ENCODE assay signal across 33 cellular contexts in the genomic region with DNA sequence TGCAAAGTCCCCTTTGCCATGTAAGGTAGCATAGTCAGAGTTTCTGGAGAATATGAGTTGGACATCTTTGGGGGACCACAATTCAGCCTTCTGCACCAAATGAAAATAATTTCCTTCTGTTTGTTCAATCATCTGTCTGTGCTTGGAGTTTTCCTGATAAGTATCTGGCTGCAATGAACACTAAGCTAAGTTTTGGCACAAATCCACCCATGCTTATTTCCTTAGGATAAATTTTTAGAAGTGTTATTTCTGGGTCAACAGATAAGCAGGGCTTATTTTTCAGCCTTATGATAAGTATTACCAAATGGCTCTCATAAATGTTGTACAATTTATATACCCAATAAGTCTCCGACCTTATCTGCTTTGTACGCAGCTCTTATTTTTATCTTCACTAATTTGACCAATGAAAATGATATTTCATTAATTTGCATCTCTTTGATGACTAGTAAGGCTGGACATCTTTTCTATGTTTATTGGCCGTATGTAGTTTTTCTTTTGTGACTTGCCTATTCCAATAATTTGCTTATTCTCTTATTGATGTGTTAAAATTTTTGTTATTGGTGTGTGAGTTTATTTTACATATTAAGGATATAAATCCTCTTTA. TPM values are rescaled to one million over a fixed set of nuclear protein-coding genes. Genes with fewer than 3 reads are reported as not detected.
"Had no signal": no experiment of that assay in that cellular context is flagged by ENCODE, and none has a peak within 500 bp of the region (broad histone marks: within the 10 kb centered on the region; RNA-seq: fewer than 3 reads in every experiment).

No MANE protein-coding gene starts in this region.

- H3K4me1 ChIP-seq: ascending aorta, breast epithelium, colonic mucosa, esophagus muscularis mucosa, gastrocnemius medialis, heart left ventricle had no signal

- H3K4me3 ChIP-seq: ascending aorta, breast epithelium, cardiac muscle cell, colonic mucosa, dorsolateral prefrontal cortex, esophagus muscularis mucosa, gastrocnemius medialis, heart left ventricle had no signal

- H3K9me3 Mint-ChIP-seq: activated CD4-positive, alpha-beta memory T cell treated with anti-CD3 and anti-CD28 coated beads for 36 hours; activated CD4-positive, alpha-beta T cell treated with anti-CD3 and anti-CD28 coated beads, Interleukin-2, amount 10 ng/mL, durations not matched to agents 24 days and 14 days; activated naive CD4-positive, alpha-beta T cell treated with anti-CD3 and anti-CD28 coated beads, Interleukin-2, amount 10 ng/mL, durations not matched to agents 7 days and 5 days; activated naive CD4-positive, alpha-beta T cell treated with anti-CD3 and anti-CD28 coated beads, Interleukin-2, amount 50 U/mL, for 72 hours; activated T-cell treated with anti-CD3 and anti-CD28 coated beads, Interleukin-2, amount 50 U/mL, for 24 hours; activated T-cell treated with anti-CD3 and anti-CD28 coated beads, Interleukin-2, amount 50 U/mL, for 72 hours; brain; dendritic cell treated with granulocyte-macrophage colony-stimulating factor and Interleukin-4, amounts not matched to agents 40 ng/mL and 50 ng/mL, for 4 days; endodermal cell had no signal

- H3K27me3 ChIP-seq: ascending aorta, breast epithelium, cardiac muscle cell, colonic mucosa, foreskin keratinocyte had no signal

- H3K27me3 Mint-ChIP-seq: activated CD4-positive, alpha-beta memory T cell treated with anti-CD3 and anti-CD28 coated beads for 36 hours; activated T-cell treated with anti-CD3 and anti-CD28 coated beads, Interleukin-2, amount 50 U/mL, for 24 hours; dendritic cell treated with granulocyte-macrophage colony-stimulating factor and Interleukin-4, amounts not matched to agents 40 ng/mL and 50 ng/mL, for 4 days had no signal

- H3K27ac ChIP-seq: ascending aorta, breast epithelium, cardiac muscle cell, colonic mucosa, dorsolateral prefrontal cortex, esophagus muscularis mucosa, foreskin keratinocyte, gastrocnemius medialis, heart left ventricle had no signal

- ATAC-seq: activated CD4-positive, alpha-beta T cell treated with anti-CD3 and anti-CD28 coated beads for 36 hours; activated CD8-positive, alpha-beta memory T cell treated with anti-CD3 and anti-CD28 coated beads, Interleukin-2, amount 10 ng/mL, durations not matched to agents 7 days and 5 days; activated CD8-positive, alpha-beta T cell treated with anti-CD3 and anti-CD28 coated beads, Interleukin-2, amount 10 ng/mL, durations not matched to agents 7 days and 5 days; activated naive CD4-positive, alpha-beta T cell treated with anti-CD3 and anti-CD28 coated beads, Interleukin-2, amount 50 U/mL, for 72 hours; activated T-cell treated with anti-CD3 and anti-CD28 coated beads, Interleukin-2, amount 50 U/mL, for 72 hours; foreskin keratinocyte; gastrocnemius medialis; heart left ventricle had no signal

- DNase-seq: activated CD4-positive, alpha-beta memory T cell treated with anti-CD3 and anti-CD28 coated beads for 36 hours; activated CD4-positive, alpha-beta T cell treated with anti-CD3 and anti-CD28 coated beads for 36 hours; activated CD4-positive, alpha-beta T cell treated with anti-CD3 and anti-CD28 coated beads, Interleukin-2, amount 10 ng/mL, durations not matched to agents 24 days and 14 days; activated CD4-positive, CD25-positive, alpha-beta regulatory T cell; activated CD4-positive, CD25-positive, alpha-beta regulatory T cell treated with anti-CD3 and anti-CD28 coated beads, Interleukin-2, amount 50 U/mL, for 72 hours; activated CD8-positive, alpha-beta memory T cell treated with anti-CD3 and anti-CD28 coated beads, Interleukin-2, amount 10 ng/mL, durations not matched to agents 7 days and 5 days; activated CD8-positive, alpha-beta memory T cell treated with anti-CD3 and anti-CD28 coated beads, Interleukin-2, amount 50 U/mL, for 4 hours; activated CD8-positive, alpha-beta T cell treated with anti-CD3 and anti-CD28 coated beads, Interleukin-2, amount 10 ng/mL, durations not matched to agents 7 days and 5 days; activated gamma-delta T cell; activated naive CD4-positive, alpha-beta T cell; activated naive CD4-positive, alpha-beta T cell treated with anti-CD3 and anti-CD28 coated beads, Interleukin-2, amount 10 ng/mL, durations not matched to agents 7 days and 5 days; activated naive CD8-positive, alpha-beta T cell treated with anti-CD3 and anti-CD28 coated beads, Interleukin-2, amount 10 ng/mL, durations not matched to agents 7 days and 5 days; activated T-cell treated with anti-CD3 and anti-CD28 coated beads, Interleukin-2, amount 50 U/mL, for 24 hours; activated T-cell treated with anti-CD3 and anti-CD28 coated beads, Interleukin-2, amount 50 U/mL, for 72 hours; central memory CD4-positive, alpha-beta T cell; cerebellar nuclear complex; colonic mucosa; dorsolateral prefrontal cortex; effector memory CD4-positive, alpha-beta T cell; endodermal cell; erythroblast; foreskin keratinocyte; gastrocnemius medialis; glutamatergic neuron; heart left ventricle; T-helper 2 cell had no signal

- H3K4me1 Mint-ChIP-seq: activated CD4-positive, alpha-beta T cell treated with anti-CD3 and anti-CD28 coated beads for 36 hours; activated CD4-positive, alpha-beta T cell treated with anti-CD3 and anti-CD28 coated beads, Interleukin-2, amount 10 ng/mL, durations not matched to agents 24 days and 14 days; activated CD8-positive, alpha-beta memory T cell treated with anti-CD3 and anti-CD28 coated beads, Interleukin-2, amount 10 ng/mL, durations not matched to agents 7 days and 5 days; activated naive CD4-positive, alpha-beta T cell treated with anti-CD3 and anti-CD28 coated beads, Interleukin-2, amount 10 ng/mL, durations not matched to agents 7 days and 5 days; brain had no signal

- H3K4me3 Mint-ChIP-seq: activated CD4-positive, alpha-beta memory T cell treated with anti-CD3 and anti-CD28 coated beads for 36 hours; activated CD4-positive, alpha-beta T cell treated with anti-CD3 and anti-CD28 coated beads for 36 hours; activated CD4-positive, alpha-beta T cell treated with anti-CD3 and anti-CD28 coated beads, Interleukin-2, amount 10 ng/mL, durations not matched to agents 24 days and 14 days; activated CD8-positive, alpha-beta memory T cell treated with anti-CD3 and anti-CD28 coated beads, Interleukin-2, amount 10 ng/mL, durations not matched to agents 7 days and 5 days; activated CD8-positive, alpha-beta T cell treated with anti-CD3 and anti-CD28 coated beads, Interleukin-2, amount 10 ng/mL, durations not matched to agents 7 days and 5 days; activated naive CD4-positive, alpha-beta T cell treated with anti-CD3 and anti-CD28 coated beads, Interleukin-2, amount 10 ng/mL, durations not matched to agents 7 days and 5 days; activated naive CD8-positive, alpha-beta T cell treated with anti-CD3 and anti-CD28 coated beads, Interleukin-2, amount 10 ng/mL, durations not matched to agents 7 days and 5 days; activated T-cell treated with anti-CD3 and anti-CD28 coated beads, Interleukin-2, amount 50 U/mL, for 24 hours; activated T-cell treated with anti-CD3 and anti-CD28 coated beads, Interleukin-2, amount 50 U/mL, for 72 hours; brain; dendritic cell treated with granulocyte-macrophage colony-stimulating factor and Interleukin-4, amounts not matched to agents 40 ng/mL and 50 ng/mL, for 4 days; endodermal cell had no signal

- H3K9me3 ChIP-seq: ascending aorta, breast epithelium, colonic mucosa, esophagus muscularis mucosa, gastrocnemius medialis had no signal

- H3K36me3 Mint-ChIP-seq: activated CD4-positive, alpha-beta memory T cell treated with anti-CD3 and anti-CD28 coated beads for 36 hours; activated CD8-positive, alpha-beta memory T cell treated with anti-CD3 and anti-CD28 coated beads, Interleukin-2, amount 10 ng/mL, durations not matched to agents 7 days and 5 days; activated naive CD4-positive, alpha-beta T cell treated with anti-CD3 and anti-CD28 coated beads, Interleukin-2, amount 10 ng/mL, durations not matched to agents 7 days and 5 days; activated naive CD4-positive, alpha-beta T cell treated with anti-CD3 and anti-CD28 coated beads, Interleukin-2, amount 50 U/mL, for 72 hours; activated naive CD8-positive, alpha-beta T cell treated with anti-CD3 and anti-CD28 coated beads, Interleukin-2, amount 10 ng/mL, durations not matched to agents 7 days and 5 days; brain had no signal

- H3K27ac Mint-ChIP-seq: activated CD4-positive, alpha-beta memory T cell treated with anti-CD3 and anti-CD28 coated beads for 36 hours; activated CD4-positive, alpha-beta T cell treated with anti-CD3 and anti-CD28 coated beads for 36 hours; activated CD4-positive, alpha-beta T cell treated with anti-CD3 and anti-CD28 coated beads, Interleukin-2, amount 10 ng/mL, durations not matched to agents 24 days and 14 days; activated CD8-positive, alpha-beta memory T cell treated with anti-CD3 and anti-CD28 coated beads, Interleukin-2, amount 10 ng/mL, durations not matched to agents 7 days and 5 days; activated CD8-positive, alpha-beta T cell treated with anti-CD3 and anti-CD28 coated beads, Interleukin-2, amount 10 ng/mL, durations not matched to agents 7 days and 5 days; activated naive CD4-positive, alpha-beta T cell treated with anti-CD3 and anti-CD28 coated beads, Interleukin-2, amount 10 ng/mL, durations not matched to agents 7 days and 5 days; activated naive CD4-positive, alpha-beta T cell treated with anti-CD3 and anti-CD28 coated beads, Interleukin-2, amount 50 U/mL, for 72 hours; activated naive CD8-positive, alpha-beta T cell treated with anti-CD3 and anti-CD28 coated beads, Interleukin-2, amount 10 ng/mL, durations not matched to agents 7 days and 5 days; activated T-cell treated with anti-CD3 and anti-CD28 coated beads, Interleukin-2, amount 50 U/mL, for 24 hours; activated T-cell treated with anti-CD3 and anti-CD28 coated beads, Interleukin-2, amount 50 U/mL, for 72 hours; brain; dendritic cell treated with granulocyte-macrophage colony-stimulating factor and Interleukin-4, amounts not matched to agents 40 ng/mL and 50 ng/mL, for 4 days; endodermal cell had no signal

- H3K36me3 ChIP-seq: ascending aorta, breast epithelium, cardiac muscle cell, colonic mucosa, esophagus muscularis mucosa, gastrocnemius medialis, heart left ventricle had no signal

RNA-seq across cellular contexts. Expression of a gene that starts 59.2 kb away (rescaled TPM):
- total RNA-seq: activated CD4-positive, alpha-beta T cell treated with anti-CD3 and anti-CD28 coated beads, Interleukin-2, amount 10 ng/mL, durations not matched to agents 24 days and 14 days; activated CD8-positive, alpha-beta memory T cell treated with anti-CD3 and anti-CD28 coated beads, Interleukin-2, amount 10 ng/mL, durations not matched to agents 7 days and 5 days had no signal
- polyA plus RNA-seq: cardiac muscle cell had no signal
